27 cellular contexts compared by ENCODE assay signal in genomic region chr7:153036396-153037063, GRCh38.
"Had no signal": no experiment of that assay in that cellular context is flagged by ENCODE, and none has a peak within 500 bp of the region (broad histone marks: within the 10 kb centered on the region; RNA-seq: fewer than 3 reads in every experiment).

No MANE protein-coding gene starts in this region.

- H3K4me3 Mint-ChIP-seq: dendritic cell treated with granulocyte-macrophage colony-stimulating factor and Interleukin-4, amounts not matched to agents 40 ng/mL and 50 ng/mL, for 4 days; endodermal cell; mesothelial cell of epicardium; naive B cell; natural killer cell treated with Interleukin-12 subunit alpha and Interleukin-12 subunit beta and Interleukin-15 and Interleukin-18, amount 100 ng/mL, for 72 hours; neural crest cell; stimulated activated effector memory CD8-positive, alpha-beta T cell treated with anti-CD3 and anti-CD28 coated beads, Interleukin-12 subunit alpha, Interleukin-12 subunit beta, amount 100 ng/mL, for 72 hours had no signal

- ATAC-seq: esophagus mucosa; gastrocnemius medialis; left lung; mucosa of descending colon; natural killer cell treated with Interleukin-12 subunit alpha and Interleukin-12 subunit beta and Interleukin-15 and Interleukin-18, amount 100 ng/mL, for 72 hours; pancreas; stimulated activated effector memory CD8-positive, alpha-beta T cell treated with anti-CD3 and anti-CD28 coated beads, Interleukin-12 subunit alpha, Interleukin-12 subunit beta, amount 100 ng/mL, for 72 hours had no signal

- H3K4me1 Mint-ChIP-seq: mesothelial cell of epicardium; naive B cell; neural crest cell; stimulated activated effector memory CD8-positive, alpha-beta T cell treated with anti-CD3 and anti-CD28 coated beads, Interleukin-12 subunit alpha, Interleukin-12 subunit beta, amount 100 ng/mL, for 72 hours had no signal

- H3K4me1 ChIP-seq: gastrocnemius medialis, left lung, pancreas, sigmoid colon, stomach, thyroid gland, vagina had no signal

- H3K4me3 ChIP-seq: gastrocnemius medialis, left lung, mucosa of descending colon, pancreas, sigmoid colon, stomach, thyroid gland, vagina had no signal

- H3K9me3 Mint-ChIP-seq: neural crest cell; stimulated activated effector memory CD8-positive, alpha-beta T cell treated with anti-CD3 and anti-CD28 coated beads, Interleukin-12 subunit alpha, Interleukin-12 subunit beta, amount 100 ng/mL, for 72 hours had no signal

- H3K36me3 ChIP-seq: gastrocnemius medialis, left lung, neutrophil, pancreas, sigmoid colon, stomach, thyroid gland, vagina had no signal

- H3K27ac Mint-ChIP-seq: dendritic cell treated with granulocyte-macrophage colony-stimulating factor and Interleukin-4, amounts not matched to agents 40 ng/mL and 50 ng/mL, for 4 days; endodermal cell; mesothelial cell of epicardium; naive B cell; natural killer cell treated with Interleukin-12 subunit alpha and Interleukin-12 subunit beta and Interleukin-15 and Interleukin-18, amount 100 ng/mL, for 72 hours; stimulated activated effector memory CD8-positive, alpha-beta T cell treated with anti-CD3 and anti-CD28 coated beads, Interleukin-12 subunit alpha, Interleukin-12 subunit beta, amount 100 ng/mL, for 72 hours had no signal

- DNase-seq: effector CD8-positive, alpha-beta T cell; endodermal cell; foreskin fibroblast; gastrocnemius medialis; head of caudate nucleus; kidney; left lung; mesenchymal stem cell; mucosa of descending colon; naive B cell; pancreas; sigmoid colon; stimulated activated CD4-positive, alpha-beta T cell treated with anti-CD3 and anti-CD28 coated beads, Interleukin-2, amount 100 ng/mL, for 24 hours; stimulated activated CD4-positive, alpha-beta T cell treated with anti-CD3 and anti-CD28 coated beads, Interleukin-4, amount 100 ng/mL, for 24 hours; stimulated activated naive CD4-positive, alpha-beta T cell treated with Interleukin-2 at 50 U/mL for 16 hours; stomach; thyroid gland; trophoblast cell had no signal

- H3K27me3 Mint-ChIP-seq: dendritic cell treated with granulocyte-macrophage colony-stimulating factor and Interleukin-4, amounts not matched to agents 40 ng/mL and 50 ng/mL, for 4 days; naive B cell; natural killer cell treated with Interleukin-12 subunit alpha and Interleukin-12 subunit beta and Interleukin-15 and Interleukin-18, amount 100 ng/mL, for 72 hours had no signal

- H3K9me3 ChIP-seq: gastrocnemius medialis, left lung, mucosa of descending colon, neutrophil, pancreas, sigmoid colon, thyroid gland, vagina had no signal

- H3K36me3 Mint-ChIP-seq: mesothelial cell of epicardium; naive B cell; natural killer cell treated with Interleukin-12 subunit alpha and Interleukin-12 subunit beta and Interleukin-15 and Interleukin-18, amount 100 ng/mL, for 72 hours; stimulated activated effector memory CD8-positive, alpha-beta T cell treated with anti-CD3 and anti-CD28 coated beads, Interleukin-12 subunit alpha, Interleukin-12 subunit beta, amount 100 ng/mL, for 72 hours had no signal

- H3K27me3 ChIP-seq: gastrocnemius medialis, left lung, neutrophil, pancreas, sigmoid colon, stomach, thyroid gland, vagina had no signal

- H3K27ac ChIP-seq: epithelial cell of prostate, gastrocnemius medialis, left lung, neutrophil, pancreas, sigmoid colon, stomach, thyroid gland, vagina had no signal
